ENCODE assay signal across 8 cellular contexts in the genomic region with DNA sequence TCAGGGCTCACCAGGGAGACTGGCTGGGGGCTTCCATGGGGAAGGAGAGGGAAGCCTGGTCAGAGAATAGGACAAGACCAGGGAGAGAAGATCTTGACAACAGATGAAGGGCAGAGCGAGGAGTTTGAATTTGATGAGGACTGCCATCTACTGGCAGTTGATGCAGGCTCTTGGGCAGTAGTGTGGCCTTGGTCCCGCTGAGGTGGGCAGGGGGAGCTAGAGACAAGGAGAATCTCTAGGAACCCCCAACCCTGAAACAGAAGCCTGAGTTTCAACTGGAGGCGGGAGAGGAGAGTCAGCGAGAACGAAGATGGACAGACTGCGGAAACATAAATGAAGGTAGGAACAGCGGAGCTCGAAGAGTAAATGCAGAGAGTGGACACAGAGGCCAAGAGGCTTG.
DNase-seq lines count a peak whose midpoint lies in the region; ATAC-seq, FAIRE-seq and TF ChIP-seq lines count a peak whose summit lies in the region.

No MANE protein-coding gene starts in this region.

- dilution Hi-C loops in keratinocyte (cut with MboI; ENCODE audit: extremely low pct_ligation_motif_present, low sequenced_read_pairs) = no loop called here

- H3K9me3 ChIP-seq in keratinocyte (ENCODE audit: control insufficient read depth, low read depth, low read length) (no peaks in the 10 kb centered on the region), upper lobe of right lung (no peaks in the 10 kb centered on the region)

- no peaks in the 10 kb centered on the region for H3K9me1 ChIP-seq in keratinocyte (ENCODE audit: control insufficient read depth, extremely low read depth, insufficient read depth, low read length)

- H3K4me3 ChIP-seq in brain microvascular endothelial cell (ENCODE audit: low read depth, low read length) (no peak overlapping the region), keratinocyte (ENCODE audit: control insufficient read depth in 2 of 3, extremely low read depth in 1 of 3, insufficient read depth in 2 of 3, low read depth in 1 of 3, low read length in 3 of 3) (no peak overlapping the region), upper lobe of right lung (no peak overlapping the region)

- H4K20me1 ChIP-seq in keratinocyte (ENCODE audit: control insufficient read depth, extremely low read depth, insufficient read depth, low read length) = no peaks in the 10 kb centered on the region

- no peaks in the 10 kb centered on the region for H3K79me2 ChIP-seq in keratinocyte (ENCODE audit: control insufficient read depth, insufficient read depth, low read length)

- ATAC-seq in upper lobe of right lung (peak; percentile 43), HG03025 (IDR thresholded peaks at IDR 0.05; ENCODE audit: low FRiP score, unreplicated experiment) (no peak), HG02759 (IDR thresholded peaks at IDR 0.05; ENCODE audit: unreplicated experiment) (no peak)

- H3K4me1 ChIP-seq in keratinocyte (ENCODE audit: control insufficient read depth, extremely low read depth, insufficient read depth, low read length) (peaks cover 22% of the 10 kb centered on the region), upper lobe of right lung (no peaks in the 10 kb centered on the region)

- peak; percentile 99 for TF ChIP-seq CTCF in brain microvascular endothelial cell (IDR thresholded peaks at IDR 0.05; ENCODE audit: low read depth, low read length, missing control alignments)
- TF ChIP-seq CTCF in keratinocyte (optimal IDR thresholded peaks at IDR 0.05 in 1 of 3, IDR thresholded peaks at IDR 0.05 in 1 of 3, conservative IDR thresholded peaks at IDR 0.05 in 1 of 3; ENCODE audit: extremely low read depth in 1 of 3, insufficient read depth in 2 of 3, low read length in 3 of 3) = peak; percentile 33 to 75 (median 66)
- TF ChIP-seq CTCF in upper lobe of right lung (IDR thresholded peaks at IDR 0.05) = peak; percentile 50

- DNase-seq in NCI-H1436 (lab: John Stamatoyannopoulos, UW) (peak; percentile 14), NCI-H1436 treated with DMSO at 0.1 percent for 48 hours (lab: John Stamatoyannopoulos, UW) (no peak), M059J (ENCODE audit: low read depth) (peak; percentile 60), brain microvascular endothelial cell (peak; percentile 65), keratinocyte (ENCODE audit: low read depth, low spot score) (no peak), upper lobe of right lung (no peak)

- no peak overlapping the region for H3K27ac ChIP-seq in brain microvascular endothelial cell
- H3K27ac ChIP-seq in keratinocyte (ENCODE audit: control insufficient read depth, insufficient read depth, low read length) = no peak overlapping the region
- H3K27ac ChIP-seq in upper lobe of right lung = no peak overlapping the region

- no peak overlapping the region for H3K9ac ChIP-seq in keratinocyte (ENCODE audit: control insufficient read depth, extremely low read depth, insufficient read depth, low read length)

- H2AFZ ChIP-seq in keratinocyte (ENCODE audit: control insufficient read depth, low read length) = no peak overlapping the region

- in situ Hi-C loops in brain microvascular endothelial cell (cut with HindIII; ENCODE audit: low pct_ligation_motif_present, low sequenced_read_pairs) = no loop called here

- no peaks in the 10 kb centered on the region for H3K36me3 ChIP-seq in brain microvascular endothelial cell (replicated peaks)
- H3K36me3 ChIP-seq in keratinocyte (ENCODE audit: control insufficient read depth in 2 of 2, extremely low read depth in 1 of 2, insufficient read depth in 2 of 2, low read length in 2 of 2) = no peaks in the 10 kb centered on the region
- no peaks in the 10 kb centered on the region for H3K36me3 ChIP-seq in upper lobe of right lung

- H3K27me3 ChIP-seq in brain microvascular endothelial cell (replicated peaks) (no peaks in the 10 kb centered on the region), keratinocyte (ENCODE audit: control insufficient read depth, extremely low read depth, insufficient read depth, low read length) (no peaks in the 10 kb centered on the region), upper lobe of right lung (no peaks in the 10 kb centered on the region)

- FAIRE-seq in keratinocyte (lab: Jason Lieb, UNC) = no peak

- intact Hi-C loops in upper lobe of right lung (cut with DNase I) = loop anchor here (10.0 kb wide), 1 partner anchor 83 kb away; the partner anchor contains the start of gene PPP1R3C

- no peak overlapping the region for H3K4me2 ChIP-seq in keratinocyte (ENCODE audit: control insufficient read depth, extremely low read depth, insufficient read depth, low read depth, low read length)

Comparison
In these comparisons a context has a peak if more than half of its experiments do, and no peak if none do; other contexts are left out.
1. DNase-seq: peak in NCI-H1436 (single experiment), M059J (single experiment) and brain microvascular endothelial cell (single experiment); none in NCI-H1436 treated with DMSO at 0.1 percent for 48 hours (single experiment), keratinocyte (single experiment) and upper lobe of right lung (single experiment).
2. Peak in every context shown above with its lines, with median percentiles within 50 percentile points of each other: CTCF ChIP-seq.